ENCODE assay signal across 8 cellular contexts in genomic region chr20:45405566-45406259, GRCh38. TPM values are rescaled to one million over a fixed set of nuclear protein-coding genes. Genes with fewer than 3 reads are reported as not detected.
DNase-seq lines count a peak whose midpoint lies in the region; ATAC-seq and TF ChIP-seq lines count a peak whose summit lies in the region.

No MANE protein-coding gene starts in this region.

- 3 to 4% methylated on average over 49 of the region's 49 CpGs for WGBS in heart right ventricle, 2 donors

- CTCF ChIA-PET in A673 (lab: Charles Lee): no interaction called here

- peak overlapping the region; percentile 71 for H3K4me3 Mint-ChIP-seq in activated T-helper 17 cell treated with anti-CD3 and anti-CD28 coated beads, Interleukin-2, amount 50 U/mL, for 72 hours

- no peaks in the 10 kb centered on the region for H3K9me3 Mint-ChIP-seq in activated T-helper 17 cell treated with anti-CD3 and anti-CD28 coated beads, Interleukin-2, amount 50 U/mL, for 72 hours

- intact Hi-C loops in A673 (cut with micrococcal nuclease; ENCODE audit: unreplicated experiment) (no loop called here), heart right ventricle (cut with DNase I) (loop anchor here in 5 of 10 donors (2.0 to 5.0 kb wide), 4 partner anchors 31 to 48 kb away; partner anchors contain the start of gene SYS1 (in 1 of the 5))

- POLR2A ChIA-PET in A673 (lab: Charles Lee; ENCODE audit: low non-redundant PET): interaction anchor here (0.5 kb wide), 1 partner anchor 51 kb away, joined by 6 read pairs; no protein-coding TSS in a partner anchor

- H3K27me3 ChIP-seq in A673 (replicated peaks; ENCODE audit: insufficient read depth, low read depth, low read length, poor library complexity) (no peaks in the 10 kb centered on the region), H7 (ENCODE audit: control insufficient read depth, insufficient read depth, low read length) (peaks cover 32% of the 10 kb centered on the region), heart right ventricle (peaks cover 0 to 23% (median 0%) of the 10 kb centered on the region in 7 donors), rectal smooth muscle tissue (ENCODE audit: control insufficient read depth, insufficient read depth, low read length) (no peaks in the 10 kb centered on the region)

- no peak overlapping the region for H3K27ac Mint-ChIP-seq in activated T-helper 17 cell treated with anti-CD3 and anti-CD28 coated beads, Interleukin-2, amount 50 U/mL, for 72 hours

- H3K27ac ChIP-seq in A673 (ENCODE audit: low read depth, low read length, poor library complexity, severe bottlenecking) (peak overlapping the region; percentile 83), heart right ventricle (peak overlapping the region; percentile 94 to 100 (median 98)), rectal smooth muscle tissue (ENCODE audit: low read depth, low read length) (peak overlapping the region; percentile 99)

- H3K27me3 Mint-ChIP-seq in activated T-helper 17 cell treated with anti-CD3 and anti-CD28 coated beads, Interleukin-2, amount 50 U/mL, for 72 hours: no peaks in the 10 kb centered on the region

- no peaks in the 10 kb centered on the region for H3K36me3 Mint-ChIP-seq in activated T-helper 17 cell treated with anti-CD3 and anti-CD28 coated beads, Interleukin-2, amount 50 U/mL, for 72 hours (ENCODE audit: low read depth)

- peaks cover 9% of the 10 kb centered on the region for H3K4me1 ChIP-seq in A673 (ENCODE audit: insufficient read depth, low read length, poor library complexity, severe bottlenecking)
- peaks cover 0 to 42% (median 33%) of the 10 kb centered on the region in 9 donors for H3K4me1 ChIP-seq in heart right ventricle
- peaks cover 21% of the 10 kb centered on the region for H3K4me1 ChIP-seq in rectal smooth muscle tissue (ENCODE audit: control insufficient read depth, insufficient read depth, low read length)

- peak; percentile 41 for ATAC-seq in activated T-helper 17 cell treated with anti-CD3 and anti-CD28 coated beads, Interleukin-2, amount 50 U/mL, for 72 hours (replicated peaks)
- peak; percentile 7 to 29 (median 22) for ATAC-seq in heart right ventricle
- ATAC-seq in GM21423 (IDR thresholded peaks at IDR 0.05; ENCODE audit: unreplicated experiment): no peak

- H3K36me3 ChIP-seq in A673 (ENCODE audit: insufficient read depth, low read length, poor library complexity, severe bottlenecking) (peaks cover 17% of the 10 kb centered on the region), H7 (replicated peaks; ENCODE audit: control insufficient read depth, insufficient read depth, low read length) (peaks cover 12% of the 10 kb centered on the region), heart right ventricle (peaks cover 0 to 26% (median 15%) of the 10 kb centered on the region in 9 donors), rectal smooth muscle tissue (ENCODE audit: control insufficient read depth, insufficient read depth, low read length) (peaks cover 10% of the 10 kb centered on the region)

- H3K9me3 ChIP-seq in A673 (ENCODE audit: low read depth, low read length, poor library complexity, severe bottlenecking) (peaks cover 5% of the 10 kb centered on the region), heart right ventricle (peaks cover 0 to 13% (median 3%) of the 10 kb centered on the region in 11 donors)

- no TSS peak for BruUV-seq in A673 (replicated peaks; lab: Mats Ljungman, UMichigan)

- peaks cover 9% of the 10 kb centered on the region for H3K4me1 Mint-ChIP-seq in activated T-helper 17 cell treated with anti-CD3 and anti-CD28 coated beads, Interleukin-2, amount 50 U/mL, for 72 hours

- DNase-seq in A673 (ENCODE audit: low spot score): no peak
- DNase-seq in H7: peak; percentile 85
- DNase-seq in heart right ventricle: peak; percentile 34 to 71
- no peak for DNase-seq in effector CD8-positive, alpha-beta T cell (lab: John Stamatoyannopoulos, UW)
- DNase-seq in HK-2 (ENCODE audit: unreplicated experiment): no peak

- H3K9ac ChIP-seq in rectal smooth muscle tissue (ENCODE audit: low read length): peak overlapping the region; percentile 90

- TF ChIP-seq CTCF in A673 (conservative IDR thresholded peaks at IDR 0.05; ENCODE audit: low read depth, low read length) (no peak), heart right ventricle (IDR thresholded peaks at IDR 0.05) (no peak)

- H3K4me3 ChIP-seq in A673 (ENCODE audit: low read depth, low read length, poor library complexity, severe bottlenecking) (peak overlapping the region; percentile 76), H7 (ENCODE audit: insufficient read depth, low read depth, low read length) (peak overlapping the region; percentile 85), heart right ventricle (peak overlapping the region; percentile 41 to 97 (median 88)), rectal smooth muscle tissue (ENCODE audit: low read length) (peak overlapping the region; percentile 94)

RNA-seq across cellular contexts. Expression of gene DBNDD2, which starts 2.4 kb away (rescaled TPM):
- total RNA-seq in A673 (2021) (36.4 and 38.6 TPM in 2 replicates), heart right ventricle (100 to 1,000 TPM; 284 to 676 (median 334) TPM)
- 12.5 and 23.4 TPM in 2 replicates for total RNA-seq in H7 (2014; rRNA removed; shearing (Covaris generic))
- total RNA-seq in activated T-helper 17 cell treated with anti-CD3 and anti-CD28 coated beads, Interleukin-2, amount 50 U/mL, for 72 hours: 10 to 100 TPM in 1 of 2 donors, 1 to 10 TPM in 1; 4.6 to 12.5 TPM
- 100 to 1,000 TPM; 353 to 381 TPM for polyA plus RNA-seq in heart right ventricle

RNA-seq across cellular contexts. Expression of gene PIGT, which starts 10.2 kb away (rescaled TPM):
- total RNA-seq in A673 (2021): 97.2 and 97.3 TPM in 2 replicates
- 67.9 and 70.5 TPM in 2 replicates for total RNA-seq in H7 (2014; rRNA removed; shearing (Covaris generic))
- total RNA-seq in activated T-helper 17 cell treated with anti-CD3 and anti-CD28 coated beads, Interleukin-2, amount 50 U/mL, for 72 hours: 10 to 100 TPM; 34.4 to 67.9 TPM
- 100 to 1,000 TPM; 130 to 221 (median 144) TPM for total RNA-seq in heart right ventricle
- 100 to 1,000 TPM in 1 of 2 donors, 10 to 100 TPM in 1; 72.9 to 155 TPM for polyA plus RNA-seq in heart right ventricle

RNA-seq across cellular contexts. Expression of gene TP53TG5, which starts 27.6 kb away (rescaled TPM):
- total RNA-seq in A673 (2021) (0.69 TPM in 1 of 2 replicates, not detected in the other), heart right ventricle (1 to 10 TPM in 8 of 10 donors, under 1 TPM in 2; 0.59 to 2.4 (median 1.3) TPM)
- not detected in 2 replicates for total RNA-seq in H7 (2014; rRNA removed; shearing (Covaris generic))
- total RNA-seq in activated T-helper 17 cell treated with anti-CD3 and anti-CD28 coated beads, Interleukin-2, amount 50 U/mL, for 72 hours: under 1 TPM; 0.11 to 0.50 TPM
- 1 to 10 TPM in 1 of 2 donors, under 1 TPM in 1; 0.43 to 1.1 TPM for polyA plus RNA-seq in heart right ventricle

RNA-seq across cellular contexts. Expression of gene SYS1, which starts 42.8 kb away (rescaled TPM):
- total RNA-seq in A673 (2021): 20.0 and 22.8 TPM in 2 replicates
- total RNA-seq in H7 (2014; rRNA removed; shearing (Covaris generic)): 11.8 and 22.8 TPM in 2 replicates
- total RNA-seq in activated T-helper 17 cell treated with anti-CD3 and anti-CD28 coated beads, Interleukin-2, amount 50 U/mL, for 72 hours: 10 to 100 TPM; 29.9 to 32.9 TPM
- 10 to 100 TPM; 13.9 to 27.9 (median 18.2) TPM for total RNA-seq in heart right ventricle
- polyA plus RNA-seq in heart right ventricle: 10 to 100 TPM; 11.7 to 34.5 TPM

RNA-seq across cellular contexts. Expression of gene SDC4, which starts 57.5 kb away (rescaled TPM):
- total RNA-seq in A673 (2021) (14.8 and 16.3 TPM in 2 replicates), heart right ventricle (100 to 1,000 TPM in 5 of 10 donors, 10 to 100 TPM in 5; 66.9 to 161 (median 102) TPM)
- total RNA-seq in H7 (2014; rRNA removed; shearing (Covaris generic)): 47.3 and 56.1 TPM in 2 replicates
- 10 to 100 TPM; 21.6 to 62.6 TPM for total RNA-seq in activated T-helper 17 cell treated with anti-CD3 and anti-CD28 coated beads, Interleukin-2, amount 50 U/mL, for 72 hours
- 10 to 100 TPM; 48.4 to 64.5 TPM for polyA plus RNA-seq in heart right ventricle

Comparison
In these comparisons a context has a peak if more than half of its experiments do, and no peak if none do; other contexts are left out.
1. DNase-seq: peak in H7 (single experiment) and heart right ventricle (2 of 2); none in A673 (single experiment), effector CD8-positive, alpha-beta T cell (single experiment) and HK-2 (single experiment).
2. Peak in every context shown above with its lines, with median percentiles within 50 percentile points of each other: H3K27ac ChIP-seq and H3K4me3 ChIP-seq.